In genomic region chr6:70080443-70081062, GRCh38 we compare ENCODE assay signal across 28 cellular contexts.
"Had no signal": no experiment of that assay in that cellular context is flagged by ENCODE, and none has a peak within 500 bp of the region (broad histone marks: within the 10 kb centered on the region; RNA-seq: fewer than 3 reads in every experiment).

No MANE protein-coding gene starts in this region.

- H3K9me3 ChIP-seq: body of pancreas, gastrocnemius medialis, left ventricle myocardium inferior, neutrophil, pancreas, psoas muscle, suprapubic skin, transverse colon had no signal

- ATAC-seq: activated CD4-positive, CD25-positive, alpha-beta regulatory T cell treated with anti-CD3 and anti-CD28 coated beads, Interleukin-2, amount 50 U/mL, for 24 hours; activated naive CD8-positive, alpha-beta T cell treated with anti-CD3 and anti-CD28 coated beads, Interleukin-2, amount 50 U/mL, for 24 hours; body of pancreas; gastrocnemius medialis; natural killer cell; pancreas; psoas muscle; right cardiac atrium; stimulated activated effector memory CD8-positive, alpha-beta T cell treated with anti-CD3 and anti-CD28 coated beads, Interleukin-12 subunit alpha, Interleukin-12 subunit beta, amount 100 ng/mL, for 72 hours; stimulated activated naive CD8-positive, alpha-beta T cell treated with anti-CD3 and anti-CD28 coated beads, Interleukin-15, amount 100 ng/mL, for 72 hours; T-helper 17 cell had no signal

- H3K36me3 ChIP-seq: gastrocnemius medialis, left ventricle myocardium inferior, neutrophil, pancreas, suprapubic skin, transverse colon had no signal

- H3K27me3 Mint-ChIP-seq: activated naive CD4-positive, alpha-beta T cell treated with anti-CD3 and anti-CD28 coated beads, Interleukin-2, amount 10 ng/mL, durations not matched to agents 7 days and 5 days; activated naive CD8-positive, alpha-beta T cell treated with anti-CD3 and anti-CD28 coated beads, Interleukin-2, amount 50 U/mL, for 24 hours; stimulated activated naive CD8-positive, alpha-beta T cell treated with anti-CD3 and anti-CD28 coated beads, Interleukin-15, amount 100 ng/mL, for 72 hours had no signal

- H3K4me3 ChIP-seq: body of pancreas, gastrocnemius medialis, left ventricle myocardium inferior, pancreas, psoas muscle, skin epidermis, suprapubic skin, transverse colon had no signal

- H3K4me3 Mint-ChIP-seq: activated CD4-positive, alpha-beta memory T cell treated with anti-CD3 and anti-CD28 coated beads, Interleukin-2, amount 10 ng/mL, durations not matched to agents 7 days and 5 days; activated CD4-positive, alpha-beta T cell treated with anti-CD3 and anti-CD28 coated beads, Interleukin-2, amount 10 ng/mL, durations not matched to agents 24 days and 14 days; activated naive CD4-positive, alpha-beta T cell treated with anti-CD3 and anti-CD28 coated beads, Interleukin-2, amount 10 ng/mL, durations not matched to agents 7 days and 5 days; activated naive CD8-positive, alpha-beta T cell treated with anti-CD3 and anti-CD28 coated beads, Interleukin-2, amount 50 U/mL, for 24 hours; mesothelial cell of epicardium; natural killer cell; stimulated activated effector memory CD8-positive, alpha-beta T cell treated with anti-CD3 and anti-CD28 coated beads, Interleukin-12 subunit alpha, Interleukin-12 subunit beta, amount 100 ng/mL, for 72 hours; stimulated activated naive CD8-positive, alpha-beta T cell treated with anti-CD3 and anti-CD28 coated beads, Interleukin-15, amount 100 ng/mL, for 72 hours; T-helper 17 cell had no signal

- H3K27ac Mint-ChIP-seq: activated CD4-positive, alpha-beta memory T cell treated with anti-CD3 and anti-CD28 coated beads, Interleukin-2, amount 10 ng/mL, durations not matched to agents 7 days and 5 days; activated CD4-positive, alpha-beta T cell treated with anti-CD3 and anti-CD28 coated beads, Interleukin-2, amount 10 ng/mL, durations not matched to agents 24 days and 14 days; activated naive CD4-positive, alpha-beta T cell treated with anti-CD3 and anti-CD28 coated beads, Interleukin-2, amount 10 ng/mL, durations not matched to agents 7 days and 5 days; activated naive CD8-positive, alpha-beta T cell treated with anti-CD3 and anti-CD28 coated beads, Interleukin-2, amount 50 U/mL, for 24 hours; mesothelial cell of epicardium; natural killer cell; stimulated activated effector memory CD8-positive, alpha-beta T cell treated with anti-CD3 and anti-CD28 coated beads, Interleukin-12 subunit alpha, Interleukin-12 subunit beta, amount 100 ng/mL, for 72 hours; stimulated activated naive CD8-positive, alpha-beta T cell treated with anti-CD3 and anti-CD28 coated beads, Interleukin-15, amount 100 ng/mL, for 72 hours; T-helper 17 cell had no signal

- H3K27me3 ChIP-seq: body of pancreas, gastrocnemius medialis, neutrophil, pancreas, suprapubic skin, transverse colon had no signal

- H3K27ac ChIP-seq: body of pancreas, gastrocnemius medialis, left ventricle myocardium inferior, neutrophil, pancreas, psoas muscle, skin epidermis, suprapubic skin, transverse colon, VCaP had no signal

- H3K36me3 Mint-ChIP-seq: activated naive CD4-positive, alpha-beta T cell treated with anti-CD3 and anti-CD28 coated beads, Interleukin-2, amount 10 ng/mL, durations not matched to agents 7 days and 5 days; mesothelial cell of epicardium; natural killer cell; stimulated activated effector memory CD8-positive, alpha-beta T cell treated with anti-CD3 and anti-CD28 coated beads, Interleukin-12 subunit alpha, Interleukin-12 subunit beta, amount 100 ng/mL, for 72 hours had no signal

- H3K4me1 ChIP-seq: gastrocnemius medialis, left ventricle myocardium inferior, psoas muscle, suprapubic skin had no signal

- H3K9me3 Mint-ChIP-seq: activated CD4-positive, alpha-beta memory T cell treated with anti-CD3 and anti-CD28 coated beads, Interleukin-2, amount 10 ng/mL, durations not matched to agents 7 days and 5 days; activated CD4-positive, alpha-beta T cell treated with anti-CD3 and anti-CD28 coated beads, Interleukin-2, amount 10 ng/mL, durations not matched to agents 24 days and 14 days; activated naive CD4-positive, alpha-beta T cell treated with anti-CD3 and anti-CD28 coated beads, Interleukin-2, amount 10 ng/mL, durations not matched to agents 7 days and 5 days; activated naive CD8-positive, alpha-beta T cell treated with anti-CD3 and anti-CD28 coated beads, Interleukin-2, amount 50 U/mL, for 24 hours; mesothelial cell of epicardium; stimulated activated effector memory CD8-positive, alpha-beta T cell treated with anti-CD3 and anti-CD28 coated beads, Interleukin-12 subunit alpha, Interleukin-12 subunit beta, amount 100 ng/mL, for 72 hours; stimulated activated naive CD8-positive, alpha-beta T cell treated with anti-CD3 and anti-CD28 coated beads, Interleukin-15, amount 100 ng/mL, for 72 hours had no signal

- H3K4me1 Mint-ChIP-seq: activated CD4-positive, alpha-beta memory T cell treated with anti-CD3 and anti-CD28 coated beads, Interleukin-2, amount 10 ng/mL, durations not matched to agents 7 days and 5 days; activated CD4-positive, alpha-beta T cell treated with anti-CD3 and anti-CD28 coated beads, Interleukin-2, amount 10 ng/mL, durations not matched to agents 24 days and 14 days; activated naive CD4-positive, alpha-beta T cell treated with anti-CD3 and anti-CD28 coated beads, Interleukin-2, amount 10 ng/mL, durations not matched to agents 7 days and 5 days; activated naive CD8-positive, alpha-beta T cell treated with anti-CD3 and anti-CD28 coated beads, Interleukin-2, amount 50 U/mL, for 24 hours; natural killer cell; stimulated activated effector memory CD8-positive, alpha-beta T cell treated with anti-CD3 and anti-CD28 coated beads, Interleukin-12 subunit alpha, Interleukin-12 subunit beta, amount 100 ng/mL, for 72 hours; stimulated activated naive CD8-positive, alpha-beta T cell treated with anti-CD3 and anti-CD28 coated beads, Interleukin-15, amount 100 ng/mL, for 72 hours; T-helper 17 cell had no signal

- FAIRE-seq: pancreas, urothelium cell line had no signal

- DNase-seq: activated CD4-positive, alpha-beta memory T cell treated with anti-CD3 and anti-CD28 coated beads, Interleukin-2, amount 10 ng/mL, durations not matched to agents 7 days and 5 days; activated CD4-positive, alpha-beta T cell treated with anti-CD3 and anti-CD28 coated beads, Interleukin-2, amount 10 ng/mL, durations not matched to agents 24 days and 14 days; activated effector memory CD4-positive, alpha-beta T cell treated with anti-CD3 and anti-CD28 coated beads, Interleukin-2, amount 50 U/mL, for 16 hours; activated naive CD4-positive, alpha-beta T cell treated with anti-CD3 and anti-CD28 coated beads, Interleukin-2, amount 10 ng/mL, durations not matched to agents 7 days and 5 days; activated naive CD8-positive, alpha-beta T cell treated with anti-CD3 and anti-CD28 coated beads, Interleukin-2, amount 50 U/mL, for 24 hours; activated T-cell treated with anti-CD3 and anti-CD28 coated beads for 4 hours; body of pancreas; effector memory CD4-positive, alpha-beta T cell; gastrocnemius medialis; hippocampal formation; kidney glomerular epithelial cell; left ventricle myocardium inferior; natural killer cell; pancreas; psoas muscle; right cardiac atrium; stimulated activated CD4-positive, alpha-beta T cell treated with anti-CD3 and anti-CD28 coated beads, Interleukin-2, amount 100 ng/mL, for 24 hours; stimulated activated naive CD8-positive, alpha-beta T cell treated with anti-CD3 and anti-CD28 coated beads, Interleukin-15, amount 100 ng/mL, for 72 hours; T-helper 17 cell; transverse colon had no signal
